8 cellular contexts compared by ENCODE assay signal in the genomic region with DNA sequence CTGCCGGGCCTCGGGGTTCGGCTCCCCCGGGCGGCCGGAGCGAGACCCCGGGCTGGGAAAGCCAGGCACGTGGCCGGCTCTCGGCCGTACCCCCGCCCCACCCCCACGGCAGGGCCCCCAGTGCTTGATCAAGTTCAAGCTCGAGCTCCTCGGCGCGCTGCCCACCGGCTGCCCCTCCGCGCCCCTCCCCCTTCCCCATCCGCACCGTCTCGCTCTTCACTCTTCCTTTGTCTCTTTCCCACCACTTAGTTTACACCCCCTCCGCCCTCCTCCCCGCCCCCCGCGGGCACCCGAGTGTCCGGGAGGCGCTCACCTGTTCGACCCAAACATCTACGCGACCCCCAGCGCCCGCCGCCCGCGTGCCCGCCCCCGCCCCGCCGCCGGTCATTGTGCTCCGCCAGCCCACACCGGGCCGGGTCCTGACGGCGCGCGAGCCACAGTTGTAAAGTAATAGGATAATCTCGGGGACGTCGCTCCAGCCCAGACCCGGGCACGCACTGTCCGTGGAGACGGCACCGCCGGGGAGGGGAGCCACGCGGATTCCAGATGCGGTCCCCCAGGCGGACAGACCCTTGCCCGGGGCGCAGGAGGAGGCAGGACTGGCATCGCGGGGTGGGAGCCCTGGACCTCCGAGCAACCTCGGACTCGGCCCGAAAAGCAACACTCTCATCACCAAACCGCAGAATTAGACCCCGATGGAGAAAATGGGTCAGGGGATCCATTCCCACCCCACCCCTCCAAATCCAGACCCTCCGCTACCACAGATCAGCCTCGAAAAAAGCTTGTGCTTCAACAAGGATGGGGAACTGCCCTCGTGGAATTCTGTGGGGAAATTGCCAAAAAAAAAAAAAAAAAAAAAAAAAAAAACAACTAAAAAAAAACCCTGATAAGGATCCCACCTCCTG.
DNase-seq lines count a peak whose midpoint lies in the region; ATAC-seq, FAIRE-seq and TF ChIP-seq lines count a peak whose summit lies in the region.

No MANE protein-coding gene starts in this region.

- peak; percentile 2 for ATAC-seq in body of pancreas

- no peak for FAIRE-seq in kidney (lab: Jason Lieb, UNC)

- H3K36me3 ChIP-seq in body of pancreas (replicated peaks in 1 of 2; ENCODE audit: insufficient read depth in 1 of 2, low read depth in 2 of 2) (no peaks in the 10 kb centered on the region), kidney (ENCODE audit: control insufficient read depth in 1 of 2, insufficient read depth in 2 of 2, low read length in 2 of 2) (no peaks in the 10 kb centered on the region)

- H3K27ac ChIP-seq in body of pancreas = peak overlapping the region; percentile 73 to 94 (median 80)
- H3K27ac ChIP-seq in kidney (ENCODE audit: low read depth in 2 of 2, low read length in 2 of 2) = peak overlapping the region; percentile 62 to 82

- no peak for TF ChIP-seq CTCF in body of pancreas (IDR thresholded peaks at IDR 0.05)
- TF ChIP-seq CTCF in kidney (IDR thresholded peaks at IDR 0.05; ENCODE audit: borderline replicate concordance, extremely low read depth, insufficient read depth) = no peak

- H3K9ac ChIP-seq in kidney (ENCODE audit: low read length in 2 of 2) = peak overlapping the region in 1 of 2 donors; percentile 40

- in situ Hi-C loops in SK-MEL-5 (cut with HindIII; ENCODE audit: low pct_unique_long_range_greater_than_20kb, low sequenced_read_pairs) = no loop called here

- TF ChIP-seq POLR2A in body of pancreas (IDR thresholded peaks at IDR 0.05) = no peak

- intact Hi-C loops in body of pancreas (cut with DNase I) (no loop called here), kidney (cut with DNase I) (no loop called here)

- H3K4me1 ChIP-seq in body of pancreas (peaks cover 40% of the 10 kb centered on the region), kidney (ENCODE audit: control insufficient read depth in 1 of 2, insufficient read depth in 1 of 2, low read depth in 1 of 2, low read length in 2 of 2) (peaks cover 18 to 21% of the 10 kb centered on the region in 2 donors)

- H3K9me3 ChIP-seq in body of pancreas (no peaks in the 10 kb centered on the region), kidney (ENCODE audit: control insufficient read depth in 1 of 2, low read length in 2 of 2) (no peaks in the 10 kb centered on the region)

- DNase-seq in SHP77 (lab: John Stamatoyannopoulos, UW) (peak; percentile 7 to 10), SHP77 treated with DMSO at 0.1 percent for 48 hours (lab: John Stamatoyannopoulos, UW) (no peak), SK-MEL-5 (ENCODE audit: low read depth, low spot score) (peak; percentile 20), body of pancreas (peak in 3 of 4 donors; percentile 40 to 59 (median 50)), kidney (peak; percentile 86), amniotic stem cell (lab: John Stamatoyannopoulos, UW) (no peak), DMS153 (lab: John Stamatoyannopoulos, UW) (no peak)
- DNase-seq in stimulated activated CD4-positive, alpha-beta T cell treated with anti-CD3 and anti-CD28 coated beads, Interleukin-4, amount 100 ng/mL, for 1 hour = peak; percentile 43

- H3K27me3 ChIP-seq in body of pancreas = no peaks in the 10 kb centered on the region

- H3K4me3 ChIP-seq in body of pancreas (peak overlapping the region; percentile 29 to 59), kidney (ENCODE audit: low read length in 2 of 2) (peak overlapping the region; percentile 24 to 63)

- WGBS in body of pancreas, 2 donors = 0 to 1% methylated on average over 30 to 62 of the region's 77 CpGs

Comparison
In these comparisons a context has a peak if more than half of its experiments do, and no peak if none do; other contexts are left out.
1. DNase-seq: peak in SHP77 (2 of 2), SK-MEL-5 (single experiment), body of pancreas (3 of 4), kidney (single experiment) and stimulated activated CD4-positive, alpha-beta T cell treated with anti-CD3 and anti-CD28 coated beads, Interleukin-4, amount 100 ng/mL, for 1 hour (single experiment); none in SHP77 treated with DMSO at 0.1 percent for 48 hours (single experiment), amniotic stem cell (single experiment) and DMS153 (single experiment).